ENCODE assay signal across 17 cellular contexts in the genomic region with DNA sequence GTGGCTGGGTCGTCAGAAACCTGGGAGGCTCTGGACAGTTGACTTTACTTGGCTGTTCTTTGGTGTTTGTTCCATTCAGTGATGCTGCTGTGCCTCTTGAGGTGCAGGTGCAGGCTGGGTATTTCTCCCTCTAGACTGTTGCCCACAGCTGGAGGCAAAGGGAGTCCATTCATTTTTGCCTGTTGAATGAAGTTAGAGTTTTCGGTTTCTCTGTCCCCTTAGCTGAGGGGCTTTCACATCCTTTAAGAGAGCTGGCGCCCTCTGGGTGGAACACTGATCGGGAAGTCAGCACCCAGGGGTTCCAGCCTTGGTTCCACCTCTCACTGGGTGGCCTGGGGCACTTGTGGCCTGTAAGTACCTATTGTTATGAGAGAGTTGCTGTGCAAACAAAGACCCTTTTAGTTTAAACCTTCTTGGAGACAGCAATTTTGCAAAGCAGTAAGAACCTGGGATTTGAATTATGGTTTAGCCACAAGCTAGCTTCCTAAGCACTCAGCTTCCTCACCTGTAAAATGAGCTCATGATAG.
DNase-seq lines count a peak whose midpoint lies in the region; ATAC-seq and TF ChIP-seq lines count a peak whose summit lies in the region.
"Had no signal": no experiment of that assay in that cellular context is flagged by ENCODE, and none has a peak within 500 bp of the region (broad histone marks: within the 10 kb centered on the region; RNA-seq: fewer than 3 reads in every experiment).

No MANE protein-coding gene starts in this region.

- peaks cover 36 to 43% of the 10 kb centered on the region in 2 donors for H3K4me1 ChIP-seq in thyroid gland
- peaks cover 20% of the 10 kb centered on the region for H3K4me1 ChIP-seq in mucosa of descending colon (ENCODE audit: low read depth)

- peak overlapping the region in 5 of 6 donors; percentile 32 to 100 (median 99) for H3K27ac Mint-ChIP-seq in immature natural killer cell

- H3K4me3 ChIP-seq in thyroid gland (replicated peaks in 1 of 3) (no peak overlapping the region), WERI-Rb-1 (ENCODE audit: low read depth, low read length) (no peak overlapping the region), mucosa of descending colon (no peak overlapping the region)
- H3K4me3 ChIP-seq: BLaER1 treated with 17β-estradiol and CSF1 and Interleukin-3, amounts not matched to agents 10 nM and 100 nM had no signal

- peak; percentile 18 for DNase-seq in NCI-H69 (lab: John Stamatoyannopoulos, UW)
- no peak for DNase-seq in immature natural killer cell
- DNase-seq in thyroid gland, result no peak
- DNase-seq in WERI-Rb-1, result no peak
- DNase-seq in mucosa of descending colon, result no peak
- no peak for DNase-seq in NCI-H1417 treated with DMSO at 0.1 percent for 48 hours (lab: John Stamatoyannopoulos, UW)
- no peak for DNase-seq in central memory CD4-positive, alpha-beta T cell
- DNase-seq: activated CD4-positive, alpha-beta T cell treated with anti-CD3 and anti-CD28 coated beads for 1 hour; cortex of kidney; erythroblast; H9; kidney glomerular epithelial cell; NCI-H1048; NCI-H2171 treated with DMSO at 0.1 percent for 48 hours; T-helper 2 cell had no signal

- intact Hi-C loops in thyroid gland (cut with DNase I), result no loop called here
- intact Hi-C loops in mucosa of descending colon (cut with DNase I, micrococcal nuclease), result no loop called here

- 89 to 92% methylated on average over 3 to 4 of the region's 4 CpGs for WGBS in thyroid gland, 2 donors

- peaks cover 64 to 72% of the 10 kb centered on the region in 2 donors for H3K4me1 Mint-ChIP-seq in immature natural killer cell

- H3K9me3 Mint-ChIP-seq in immature natural killer cell, result no peaks in the 10 kb centered on the region
- H3K9me3 Mint-ChIP-seq: H9 had no signal

- ATAC-seq in GM18511 (IDR thresholded peaks at IDR 0.05; ENCODE audit: unreplicated experiment) (peak; percentile 47), mucosa of descending colon (no peak)

- H3K36me3 Mint-ChIP-seq in immature natural killer cell, result peaks cover 0 to 6% (median 3%) of the 10 kb centered on the region in 3 donors

- H3K27ac ChIP-seq in thyroid gland (peak overlapping the region in 2 of 3 donors; percentile 35 to 48), WERI-Rb-1 (no peak overlapping the region)
- H3K27ac ChIP-seq: BLaER1 treated with 17β-estradiol and CSF1 and Interleukin-3, amounts not matched to agents 10 nM and 100 nM had no signal

- H3K9me3 ChIP-seq in thyroid gland (no peaks in the 10 kb centered on the region), WERI-Rb-1 (ENCODE audit: severe bottlenecking) (peaks cover 2% of the 10 kb centered on the region), mucosa of descending colon (no peaks in the 10 kb centered on the region)
- H3K9me3 ChIP-seq: BLaER1 treated with 17β-estradiol and CSF1 and Interleukin-3, amounts not matched to agents 10 nM and 100 nM had no signal

- peaks cover 10 to 26% (median 23%) of the 10 kb centered on the region in 3 donors for H3K27me3 Mint-ChIP-seq in immature natural killer cell (ENCODE audit: low read depth in 3 of 3)

- no peaks in the 10 kb centered on the region for H3K27me3 ChIP-seq in thyroid gland
- H3K27me3 ChIP-seq in WERI-Rb-1 (ENCODE audit: insufficient read depth, low read depth, severe bottlenecking), result no peaks in the 10 kb centered on the region
- H3K27me3 ChIP-seq: BLaER1 treated with 17β-estradiol and CSF1 and Interleukin-3, amounts not matched to agents 10 nM and 100 nM had no signal

- H3K4me3 Mint-ChIP-seq in immature natural killer cell, result peak overlapping the region in 3 of 5 donors; percentile 19 to 60 (median 46)
- H3K4me3 Mint-ChIP-seq: H9 had no signal

- H3K36me3 ChIP-seq in thyroid gland, result no peaks in the 10 kb centered on the region
- peaks cover 8% of the 10 kb centered on the region; the same call in 1 of the 2 replicates for H3K36me3 ChIP-seq in WERI-Rb-1
- H3K36me3 ChIP-seq in mucosa of descending colon (ENCODE audit: low read depth), result no peaks in the 10 kb centered on the region
- H3K36me3 ChIP-seq: BLaER1 treated with 17β-estradiol and CSF1 and Interleukin-3, amounts not matched to agents 10 nM and 100 nM had no signal

- no peak for TF ChIP-seq POLR2A in thyroid gland (IDR thresholded peaks at IDR 0.05)

- TF ChIP-seq CTCF in thyroid gland (IDR thresholded peaks at IDR 0.05) (no peak), WERI-Rb-1 (IDR thresholded peaks at IDR 0.05; ENCODE audit: low read depth, low read length) (no peak), mucosa of descending colon (IDR thresholded peaks at IDR 0.05) (no peak)
